In genomic region chr7:150451833-150452431, GRCh38 we compare ENCODE assay signal across 9 cellular contexts. TPM values are rescaled to one million over a fixed set of nuclear protein-coding genes. Genes with fewer than 3 reads are reported as not detected.
DNase-seq lines count a peak whose midpoint lies in the region; ATAC-seq lines count a peak whose summit lies in the region.
"Had no signal": no experiment of that assay in that cellular context is flagged by ENCODE, and none has a peak within 500 bp of the region (broad histone marks: within the 10 kb centered on the region; RNA-seq: fewer than 3 reads in every experiment).

No MANE protein-coding gene starts in this region.

- DNase-seq in activated T-helper 1 cell treated with Interleukin-2 at 50 U/mL for 16 hours (ENCODE audit: low read depth) (peak; percentile 16), immature natural killer cell (peak; percentile 18 to 35 (median 33)), DMS 273 treated with DMSO at 0.1 percent for 48 hours (lab: John Stamatoyannopoulos, UW) (no peak), NCI-H1694 (lab: John Stamatoyannopoulos, UW) (no peak), NCI-H2227 treated with DMSO at 0.1 percent for 48 hours (lab: John Stamatoyannopoulos, UW) (no peak)
- peak; percentile 27 for DNase-seq in stimulated activated naive CD4-positive, alpha-beta T cell treated with Interleukin-2 at 50 U/mL for 16 hours (lab: John Stamatoyannopoulos, UW)
- DNase-seq: NCI-H2081 had no signal

- peak overlapping the region; percentile 95 to 100 (median 98) for H3K4me3 Mint-ChIP-seq in immature natural killer cell

- peak; percentile 1 for ATAC-seq in GM21447 (IDR thresholded peaks at IDR 0.05; ENCODE audit: unreplicated experiment)
- ATAC-seq in GM21786 (IDR thresholded peaks at IDR 0.05; ENCODE audit: unreplicated experiment), result no peak

- H3K27ac Mint-ChIP-seq in immature natural killer cell, result peak overlapping the region; percentile 86 to 99 (median 99)

- peaks cover 0 to 4% (median 0%) of the 10 kb centered on the region in 6 donors for H3K9me3 Mint-ChIP-seq in immature natural killer cell

- peaks cover 2 to 16% (median 8%) of the 10 kb centered on the region in 3 donors for H3K27me3 Mint-ChIP-seq in immature natural killer cell (ENCODE audit: low read depth in 3 of 3)

- H3K36me3 Mint-ChIP-seq in immature natural killer cell, result peaks cover 31 to 41% (median 35%) of the 10 kb centered on the region in 3 donors

- peaks cover 79 to 96% of the 10 kb centered on the region in 2 donors for H3K4me1 Mint-ChIP-seq in immature natural killer cell

RNA-seq across cellular contexts. Expression of gene GIMAP8, which starts 1.5 kb away (rescaled TPM):
- polyA plus RNA-seq in immature natural killer cell, result 10 to 100 TPM in 1 of 3 donors, 1 to 10 TPM in 2; 2.6 to 25.1 (median 5.0) TPM

Comparison
In these comparisons a context has a peak if more than half of its experiments do, and no peak if none do; other contexts are left out.
1. DNase-seq: peak in activated T-helper 1 cell treated with Interleukin-2 at 50 U/mL for 16 hours (single experiment), immature natural killer cell (3 of 3) and stimulated activated naive CD4-positive, alpha-beta T cell treated with Interleukin-2 at 50 U/mL for 16 hours (single experiment); none in DMS 273 treated with DMSO at 0.1 percent for 48 hours (single experiment), NCI-H1694 (single experiment) and NCI-H2227 treated with DMSO at 0.1 percent for 48 hours (single experiment).